ENCODE assay signal across 8 cellular contexts in genomic region chr15:52020253-52021085, GRCh38. TPM values are rescaled to one million over a fixed set of nuclear protein-coding genes. Genes with fewer than 3 reads are reported as not detected.
DNase-seq lines count a peak whose midpoint lies in the region; ATAC-seq and TF ChIP-seq lines count a peak whose summit lies in the region.

No MANE protein-coding gene starts in this region.

- no peaks in the 10 kb centered on the region for H3K9me3 ChIP-seq in heart left ventricle
- H3K9me3 ChIP-seq in WERI-Rb-1 (ENCODE audit: severe bottlenecking), result no peaks in the 10 kb centered on the region
- no peaks in the 10 kb centered on the region for H3K9me3 ChIP-seq in psoas muscle

- no peak for TF ChIP-seq POLR2A in heart left ventricle (IDR thresholded peaks at IDR 0.05)

- H3K27ac ChIP-seq in heart left ventricle (peak overlapping the region; percentile 91 to 96 (median 93)), WERI-Rb-1 (peak overlapping the region; percentile 86), psoas muscle (peak overlapping the region; percentile 83)

- DNase-seq in heart left ventricle (no peak), left cardiac atrium (no peak), WERI-Rb-1 (no peak), fibroblast of villous mesenchyme (ENCODE audit: low read depth) (peak; percentile 55), psoas muscle (no peak), mesenteric fat pad (ENCODE audit: low spot score) (no peak)
- no peak for DNase-seq in activated CD4-positive, alpha-beta T cell treated with anti-CD3 and anti-CD28 coated beads, Interleukin-2, amount 50 U/mL, for 1 hour

- ATAC-seq in heart left ventricle (no peak), left cardiac atrium (no peak), psoas muscle (peak in 1 of 4 donors; percentile 23), HG03045 (IDR thresholded peaks at IDR 0.05; ENCODE audit: unreplicated experiment) (no peak)

- intact Hi-C loops in heart left ventricle (cut with DNase I), result loop anchor here in 2 of 10 donors (5.0 to 10.0 kb wide), 2 partner anchors 38 to 504 kb away; partner anchors contain the start of gene MYO5A (in 1 of the 2)
- intact Hi-C loops in left cardiac atrium (cut with DNase I), result no loop called here
- intact Hi-C loops in psoas muscle (cut with DNase I), result loop anchor here (5.0 to 10.0 kb wide), 2 partner anchors 54 to 57 kb away; no protein-coding TSS in a partner anchor

- peaks cover 5 to 43% (median 29%) of the 10 kb centered on the region in 12 donors for H3K4me1 ChIP-seq in heart left ventricle
- H3K4me1 ChIP-seq in psoas muscle, result peaks cover 37% of the 10 kb centered on the region

- no peaks in the 10 kb centered on the region for H3K27me3 ChIP-seq in heart left ventricle
- no peaks in the 10 kb centered on the region for H3K27me3 ChIP-seq in WERI-Rb-1 (ENCODE audit: insufficient read depth, low read depth, severe bottlenecking)
- H3K27me3 ChIP-seq in psoas muscle (ENCODE audit: insufficient read depth in 3 of 3, low read length in 2 of 3), result no peaks in the 10 kb centered on the region

- H3K4me3 ChIP-seq in heart left ventricle, result peak overlapping the region; percentile 60 to 89 (median 69)
- peak overlapping the region; percentile 97 for H3K4me3 ChIP-seq in WERI-Rb-1 (ENCODE audit: low read depth, low read length)
- peak overlapping the region; percentile 98 for H3K4me3 ChIP-seq in fibroblast of villous mesenchyme (ENCODE audit: low read depth, low read length)
- H3K4me3 ChIP-seq in psoas muscle, result peak overlapping the region; percentile 65

- TF ChIP-seq CTCF in heart left ventricle (IDR thresholded peaks at IDR 0.05) (no peak), WERI-Rb-1 (IDR thresholded peaks at IDR 0.05; ENCODE audit: low read depth, low read length) (no peak), fibroblast of villous mesenchyme (IDR thresholded peaks at IDR 0.05; ENCODE audit: insufficient read depth, low read depth, low read length) (no peak), psoas muscle (IDR thresholded peaks at IDR 0.05) (no peak)

- H3K36me3 ChIP-seq in heart left ventricle (no peaks in the 10 kb centered on the region), WERI-Rb-1 (no peaks in the 10 kb centered on the region; the same call in none of the 2 replicates), psoas muscle (ENCODE audit: insufficient read depth in 1 of 2, low read depth in 1 of 2) (no peaks in the 10 kb centered on the region)

- 5 to 9% (median 6%) methylated on average over 10 of the region's 10 CpGs for WGBS in heart left ventricle, 4 donors
- WGBS in psoas muscle, 3 donors, result 2 to 4% (median 3%) methylated on average over 10 of the region's 10 CpGs

RNA-seq across cellular contexts. Expression of gene MAPK6, which starts 1.4 kb away (rescaled TPM):
- total RNA-seq in heart left ventricle (10 to 100 TPM; 10.4 to 26.2 (median 18.2) TPM), left cardiac atrium (10 to 100 TPM; 16.6 to 21.5 TPM), fibroblast of villous mesenchyme (108 and 135 TPM in 2 replicates), psoas muscle (10 to 100 TPM; 29.4 to 58.5 (median 47.7) TPM), mesenteric fat pad (32.1 TPM)
- polyA plus RNA-seq in heart left ventricle (10 to 100 TPM in 1 of 2 donors, 1 to 10 TPM in 1; 3.6 to 17.5 TPM), psoas muscle (10 to 100 TPM; 21.1 to 62.7 (median 48.5) TPM)

RNA-seq across cellular contexts. Expression of gene LEO1, which starts 48.9 kb away (rescaled TPM):
- 10 to 100 TPM in 1 of 9 donors, 1 to 10 TPM in 8; 4.9 to 10.4 (median 8.3) TPM for total RNA-seq in heart left ventricle
- 10 to 100 TPM in 1 of 2 donors, 1 to 10 TPM in 1; 8.3 to 12.6 TPM for polyA plus RNA-seq in heart left ventricle
- 10 to 100 TPM in 1 of 2 donors, 1 to 10 TPM in 1; 9.8 to 10.8 TPM for total RNA-seq in left cardiac atrium
- total RNA-seq in fibroblast of villous mesenchyme, result 22.2 and 28.1 TPM in 2 replicates
- total RNA-seq in psoas muscle, result 10 to 100 TPM in 1 of 4 donors, 1 to 10 TPM in 3; 6.2 to 10.2 (median 7.1) TPM
- 10 to 100 TPM in 2 of 3 donors, 1 to 10 TPM in 1; 7.1 to 18.6 (median 16.3) TPM for polyA plus RNA-seq in psoas muscle
- 10.0 TPM for total RNA-seq in mesenteric fat pad

Comparison
In these comparisons a context has a peak if more than half of its experiments do, and no peak if none do; other contexts are left out.
1. intact Hi-C loops: an anchor here in psoas muscle (5.0 to 10.0 kb wide); none called in left cardiac atrium.